17 cellular contexts compared by ENCODE assay signal in genomic region chr17:82529914-82530300, GRCh38. TPM values are rescaled to one million over a fixed set of nuclear protein-coding genes. Genes with fewer than 3 reads are reported as not detected.
DNase-seq lines count a peak whose midpoint lies in the region; ATAC-seq and TF ChIP-seq lines count a peak whose summit lies in the region.
"Had no signal": no experiment of that assay in that cellular context is flagged by ENCODE, and none has a peak within 500 bp of the region (broad histone marks: within the 10 kb centered on the region; RNA-seq: fewer than 3 reads in every experiment).

No MANE protein-coding gene starts in this region.

- TF ChIP-seq EP300 in upper lobe of left lung (IDR thresholded peaks at IDR 0.05), result no peak

- peaks cover 57% of the 10 kb centered on the region for H3K4me1 Mint-ChIP-seq in MCF 10A (ENCODE audit: insufficient read depth, unreplicated experiment)
- H3K4me1 Mint-ChIP-seq in neural progenitor cell, result peaks cover 38% of the 10 kb centered on the region
- H3K4me1 Mint-ChIP-seq in natural killer cell, result peaks cover 52 to 60% of the 10 kb centered on the region in 2 donors

- H3K9ac ChIP-seq in neural progenitor cell, result no peak overlapping the region

- H3K9me3 Mint-ChIP-seq in MCF 10A (ENCODE audit: unreplicated experiment) (no peaks in the 10 kb centered on the region), neural progenitor cell (no peaks in the 10 kb centered on the region), natural killer cell (no peaks in the 10 kb centered on the region)
- H3K9me3 Mint-ChIP-seq: activated T-helper 1 cell treated with anti-CD3 and anti-CD28 coated beads, Interleukin-12 subunit alpha, Interleukin-12 subunit beta, Interleukin-2, Interleukin-4 antibody, amounts not matched to agents 30 ng/mL and 10 ng/mL and 1 ng/mL, durations not matched to agents 14 hours and 24 hours and 36 hours; naive B cell had no signal

- CTCF ChIA-PET in MCF 10A (lab: Yijun Ruan, JAX), result interaction anchor here (0.6 to 1.3 kb wide), 5 partner anchors 15 to 168 kb away, joined by 3 to 4 read pairs (median 4); no protein-coding TSS in a partner anchor

- intact Hi-C loops in right cardiac atrium (cut with DNase I), result no loop called here
- intact Hi-C loops in left cardiac atrium (cut with DNase I), result no loop called here
- intact Hi-C loops in MCF 10A (cut with micrococcal nuclease), result loop anchor here (2.0 to 10.0 kb wide), 4 partner anchors 23 to 175 kb away; partner anchors contain the start of genes CYBC1, HEXD, OGFOD3 and TEX19
- intact Hi-C loops in natural killer cell (cut with micrococcal nuclease), result loop anchor here (5.0 kb wide), 1 partner anchor 47 kb away; no protein-coding TSS in a partner anchor

- H3K27ac Mint-ChIP-seq in MCF 10A (ENCODE audit: low read depth, unreplicated experiment), result peak overlapping the region; percentile 88
- no peak overlapping the region for H3K27ac Mint-ChIP-seq in neural progenitor cell
- H3K27ac Mint-ChIP-seq in natural killer cell, result no peak overlapping the region

- POLR2A ChIA-PET in MCF 10A (lab: Yijun Ruan, JAX), result interaction anchor here (0.6 to 11.5 kb wide), 19 partner anchors 9 to 299 kb away, joined by 3 to 165 read pairs (median 5); partner anchors contain the start of genes FOXK2, HEXD, OGFOD3 and SECTM1

- H3K36me3 ChIP-seq in neural progenitor cell (no peaks in the 10 kb centered on the region), upper lobe of left lung (no peaks in the 10 kb centered on the region)
- H3K36me3 ChIP-seq: left lung, Peyer's patch had no signal

- TF ChIP-seq CTCF in MCF 10A (IDR thresholded peaks at IDR 0.05; ENCODE audit: unreplicated experiment) (no peak), neural progenitor cell (IDR thresholded peaks at IDR 0.05) (no peak), GM20000 (IDR thresholded peaks at IDR 0.05; ENCODE audit: extremely low read depth, missing control alignments) (no peak), upper lobe of left lung (IDR thresholded peaks at IDR 0.05) (no peak), natural killer cell (IDR thresholded peaks at IDR 0.05) (no peak)

- ATAC-seq in right cardiac atrium, result no peak
- no peak for ATAC-seq in left cardiac atrium
- no peak for ATAC-seq in upper lobe of left lung (ENCODE audit: low FRiP score in 2 of 2)
- no peak for ATAC-seq in natural killer cell
- ATAC-seq: left lung had no signal

- no peak overlapping the region for H3K4me2 ChIP-seq in neural progenitor cell

- peaks cover 100% of the 10 kb centered on the region for H3K79me2 ChIP-seq in neural progenitor cell (ENCODE audit: low read depth)

- H3K27me3 ChIP-seq in right cardiac atrium (ENCODE audit: control insufficient read depth, insufficient read depth) (no peaks in the 10 kb centered on the region), neural progenitor cell (no peaks in the 10 kb centered on the region), upper lobe of left lung (no peaks in the 10 kb centered on the region)
- H3K27me3 ChIP-seq: left lung, Peyer's patch had no signal

- DNase-seq in right cardiac atrium (no peak), left cardiac atrium (no peak), MCF 10A (ENCODE audit: unreplicated experiment) (no peak), neural progenitor cell (ENCODE audit: low spot score) (no peak), cerebellar nuclear complex (lab: John Stamatoyannopoulos, UW) (no peak), GM20000 (ENCODE audit: low spot score) (no peak), upper lobe of left lung (no peak), natural killer cell (no peak)
- DNase-seq: AML-193; anterior cingulate cortex; cortex of kidney; naive B cell; NCI-H69; Peyer's patch; stimulated activated CD8-positive, alpha-beta memory T cell treated with anti-CD3 and anti-CD28 coated beads, Interleukin-4, amount 100 ng/mL, for 48 hours had no signal

- no peak for TF ChIP-seq POLR2A in upper lobe of left lung (IDR thresholded peaks at IDR 0.05)

- no peaks in the 10 kb centered on the region for H3K9me3 ChIP-seq in right cardiac atrium (ENCODE audit: control insufficient read depth, low read length)
- H3K9me3 ChIP-seq in neural progenitor cell (ENCODE audit: low read depth), result no peaks in the 10 kb centered on the region
- H3K9me3 ChIP-seq in upper lobe of left lung, result no peaks in the 10 kb centered on the region
- H3K9me3 ChIP-seq: left lung, Peyer's patch had no signal

- no TSS peak for BruUV-seq in MCF 10A (replicated peaks; lab: Mats Ljungman, UMichigan)

- peaks cover 98% of the 10 kb centered on the region for H4K20me1 ChIP-seq in neural progenitor cell (ENCODE audit: low read depth)

- no peak overlapping the region for H3K4me3 ChIP-seq in right cardiac atrium (ENCODE audit: low read length)
- H3K4me3 ChIP-seq in neural progenitor cell, result no peak overlapping the region
- no peak overlapping the region for H3K4me3 ChIP-seq in upper lobe of left lung
- H3K4me3 ChIP-seq: left lung, Peyer's patch had no signal

- peak overlapping the region; percentile 66 for H3K4me3 Mint-ChIP-seq in MCF 10A (ENCODE audit: unreplicated experiment)
- no peak overlapping the region for H3K4me3 Mint-ChIP-seq in neural progenitor cell
- H3K4me3 Mint-ChIP-seq in natural killer cell, result no peak overlapping the region
- H3K4me3 Mint-ChIP-seq: naive B cell had no signal

- H3K4me1 ChIP-seq in right cardiac atrium (ENCODE audit: control insufficient read depth, insufficient read depth, low read length), result peaks cover 18% of the 10 kb centered on the region
- H3K4me1 ChIP-seq in neural progenitor cell, result peaks cover 7% of the 10 kb centered on the region
- peaks cover 45 to 74% (median 57%) of the 10 kb centered on the region in 4 donors for H3K4me1 ChIP-seq in upper lobe of left lung

- H3K36me3 Mint-ChIP-seq in MCF 10A (ENCODE audit: insufficient read depth, unreplicated experiment), result peaks cover 13% of the 10 kb centered on the region
- peaks cover 17% of the 10 kb centered on the region for H3K36me3 Mint-ChIP-seq in neural progenitor cell
- no peaks in the 10 kb centered on the region for H3K36me3 Mint-ChIP-seq in natural killer cell
- H3K36me3 Mint-ChIP-seq: naive B cell had no signal

- H3K27me3 Mint-ChIP-seq in MCF 10A (ENCODE audit: insufficient read depth, unreplicated experiment) (no peaks in the 10 kb centered on the region), neural progenitor cell (ENCODE audit: insufficient read depth, low read depth) (peaks cover 2% of the 10 kb centered on the region), natural killer cell (ENCODE audit: low read depth in 2 of 2) (no peaks in the 10 kb centered on the region)
- H3K27me3 Mint-ChIP-seq: naive B cell had no signal

- WGBS in right cardiac atrium, result 81% methylated on average over 9 of the region's 9 CpGs
- 85 to 88% methylated on average over 9 of the region's 9 CpGs for WGBS in upper lobe of left lung, 2 donors

- H2AFZ ChIP-seq in neural progenitor cell (replicated peaks), result no peak overlapping the region

- peaks cover 23% of the 10 kb centered on the region for H3F3A ChIP-seq in neural progenitor cell (ENCODE audit: low read depth)

- H3K27ac ChIP-seq in right cardiac atrium (ENCODE audit: low read length), result peak overlapping the region; percentile 14
- H3K27ac ChIP-seq in neural progenitor cell, result peak overlapping the region; percentile 2
- H3K27ac ChIP-seq in upper lobe of left lung, result no peak overlapping the region

RNA-seq across cellular contexts. Expression of gene FOXK2, which starts 10.4 kb away (rescaled TPM):
- total RNA-seq in right cardiac atrium (10 to 100 TPM; 35.7 to 69.1 (median 41.6) TPM), left cardiac atrium (10 to 100 TPM; 35.9 to 53.9 TPM), MCF 10A (2022) (85.9 and 104 TPM in 2 replicates), neural progenitor cell (ENCODE audit: low replicate concordance) (28.1 and 45.9 TPM in 2 replicates), upper lobe of left lung (10 to 100 TPM; 50.8 to 92.7 (median 58.9) TPM), natural killer cell (10 to 100 TPM; 42.5 to 50.0 (median 46.4) TPM)
- polyA plus RNA-seq in right cardiac atrium, result 19.9 TPM

Comparison
In these comparisons a context has a peak if more than half of its experiments do, and no peak if none do; other contexts are left out.
1. H3K27ac ChIP-seq: peak in right cardiac atrium (single experiment) and neural progenitor cell (single experiment); none in upper lobe of left lung (0 of 4).
2. intact Hi-C loops: an anchor here in MCF 10A (2.0 to 10.0 kb wide) and natural killer cell (5.0 kb wide); none called in right cardiac atrium and left cardiac atrium.